Comparison of ENCODE assay signal across 29 cellular contexts in the genomic region with DNA sequence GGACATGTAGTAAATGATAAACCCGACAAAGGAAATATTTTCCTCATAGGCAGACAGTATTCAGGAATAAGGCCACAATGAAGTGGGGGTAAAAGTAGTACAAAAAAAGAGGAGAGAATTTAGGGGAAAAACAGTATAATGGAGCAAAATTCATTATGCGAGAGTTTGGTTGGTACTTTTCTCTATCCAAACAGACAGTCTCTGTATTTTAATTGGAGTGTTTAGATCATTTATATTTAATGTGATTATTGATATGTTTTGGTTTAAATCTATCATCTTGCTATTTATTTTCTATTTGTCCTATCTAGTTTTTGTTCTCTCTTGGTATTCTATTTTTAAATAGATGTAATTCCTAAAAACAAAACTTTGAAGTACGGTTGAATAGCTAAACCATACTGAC.
"Had no signal": no experiment of that assay in that cellular context is flagged by ENCODE, and none has a peak within 500 bp of the region (broad histone marks: within the 10 kb centered on the region; RNA-seq: fewer than 3 reads in every experiment).

No MANE protein-coding gene starts in this region.

- ATAC-seq: stimulated activated effector memory CD8-positive, alpha-beta T cell treated with anti-CD3 and anti-CD28 coated beads, Interleukin-12 subunit alpha, Interleukin-12 subunit beta, amount 100 ng/mL, for 72 hours; stimulated activated memory B cell treated with anti-CD40 and anti-IgM and Interleukin-4, amounts not matched to agents 10 μg/mL and 1 μg/mL and 100 μg/mL, for 72 hours; stimulated activated naive B cell treated with anti-CD40 and anti-IgM and Interleukin-4, amounts not matched to agents 10 μg/mL and 1 μg/mL and 100 μg/mL, for 72 hours; stimulated activated naive CD8-positive, alpha-beta T cell treated with anti-CD3 and anti-CD28 coated beads, Interleukin-15, amount 100 ng/mL, for 72 hours; stimulated activated naive CD8-positive, alpha-beta T cell treated with anti-CD3 and anti-CD28 coated beads, Interleukin-15, Interleukin-2, amounts not matched to agents 100 U/mL and 50 U/mL, for 24 hours; upper lobe of right lung had no signal

- H3K27ac Mint-ChIP-seq: stimulated activated effector memory CD8-positive, alpha-beta T cell treated with anti-CD3 and anti-CD28 coated beads, Interleukin-12 subunit alpha, Interleukin-12 subunit beta, amount 100 ng/mL, for 72 hours; stimulated activated memory B cell treated with anti-CD40 and anti-IgM and Interleukin-4, amounts not matched to agents 10 μg/mL and 1 μg/mL and 100 μg/mL, for 72 hours; stimulated activated naive B cell treated with anti-CD40 and anti-IgM and Interleukin-4, amounts not matched to agents 10 μg/mL and 1 μg/mL and 100 μg/mL, for 72 hours; stimulated activated naive CD8-positive, alpha-beta T cell treated with anti-CD3 and anti-CD28 coated beads, Interleukin-15, amount 100 ng/mL, for 72 hours; stimulated activated naive CD8-positive, alpha-beta T cell treated with anti-CD3 and anti-CD28 coated beads, Interleukin-15, Interleukin-2, amounts not matched to agents 100 ng/mL and 50 ng/mL, for 24 hours; type B pancreatic cell had no signal

- FAIRE-seq: urothelium cell line had no signal

- DNase-seq: stimulated activated CD4-positive, alpha-beta T cell treated with anti-CD3 and anti-CD28 coated beads, Interleukin-2, amount 100 ng/mL, for 48 hours; stimulated activated CD4-positive, alpha-beta T cell treated with anti-CD3 and anti-CD28 coated beads, Interleukin-4, amount 100 ng/mL, for 1 hour; stimulated activated CD4-positive, alpha-beta T cell treated with anti-CD3 and anti-CD28 coated beads, Interleukin-4, amount 100 ng/mL, for 24 hours; stimulated activated CD4-positive, alpha-beta T cell treated with anti-CD3 and anti-CD28 coated beads, Interleukin-4, amount 100 ng/mL, for 4 hours; stimulated activated CD8-positive, alpha-beta memory T cell treated with anti-CD3 and anti-CD28 coated beads, Interleukin-4, amount 100 ng/mL, for 48 hours; stimulated activated naive B cell treated with anti-CD40 and anti-IgM and Interleukin-4, amounts not matched to agents 10 μg/mL and 1 μg/mL and 100 μg/mL, for 72 hours; stimulated activated naive CD4-positive, alpha-beta T cell; stimulated activated naive CD4-positive, alpha-beta T cell treated with Interleukin-2 at 50 U/mL for 16 hours; stimulated activated naive CD8-positive, alpha-beta T cell treated with anti-CD3 and anti-CD28 coated beads, Interleukin-15, amount 100 ng/mL, for 72 hours; stimulated activated naive CD8-positive, alpha-beta T cell treated with anti-CD3 and anti-CD28 coated beads, Interleukin-15, Interleukin-2, amounts not matched to agents 100 U/mL and 50 U/mL, for 24 hours; stomach; substantia nigra; testis; thyroid gland; tibial artery; transverse colon; trophoblast cell; upper lobe of left lung; upper lobe of right lung; uterus had no signal

- H3K27me3 ChIP-seq: stomach, suprapubic skin, testis, thyroid gland, tibial artery, tibial nerve, transverse colon, upper lobe of left lung, upper lobe of right lung, uterus, vagina had no signal

- H3K36me3 Mint-ChIP-seq: stimulated activated effector memory CD8-positive, alpha-beta T cell treated with anti-CD3 and anti-CD28 coated beads, Interleukin-12 subunit alpha, Interleukin-12 subunit beta, amount 100 ng/mL, for 72 hours; stimulated activated memory B cell treated with anti-CD40 and anti-IgM and Interleukin-4, amounts not matched to agents 10 μg/mL and 1 μg/mL and 100 μg/mL, for 72 hours; stimulated activated naive B cell treated with anti-CD40 and anti-IgM and Interleukin-4, amounts not matched to agents 10 μg/mL and 1 μg/mL and 100 μg/mL, for 72 hours; type B pancreatic cell had no signal

- H3K4me1 Mint-ChIP-seq: stimulated activated effector memory CD8-positive, alpha-beta T cell treated with anti-CD3 and anti-CD28 coated beads, Interleukin-12 subunit alpha, Interleukin-12 subunit beta, amount 100 ng/mL, for 72 hours; stimulated activated memory B cell treated with anti-CD40 and anti-IgM and Interleukin-4, amounts not matched to agents 10 μg/mL and 1 μg/mL and 100 μg/mL, for 72 hours; stimulated activated naive B cell treated with anti-CD40 and anti-IgM and Interleukin-4, amounts not matched to agents 10 μg/mL and 1 μg/mL and 100 μg/mL, for 72 hours; stimulated activated naive CD8-positive, alpha-beta T cell treated with anti-CD3 and anti-CD28 coated beads, Interleukin-15, amount 100 ng/mL, for 72 hours had no signal

- H3K27ac ChIP-seq: stomach, suprapubic skin, testis, thoracic aorta, thyroid gland, tibial artery, tibial nerve, transverse colon, upper lobe of left lung, upper lobe of right lung, uterus, vagina had no signal

- H3K4me3 Mint-ChIP-seq: stimulated activated effector memory CD8-positive, alpha-beta T cell treated with anti-CD3 and anti-CD28 coated beads, Interleukin-12 subunit alpha, Interleukin-12 subunit beta, amount 100 ng/mL, for 72 hours; stimulated activated memory B cell treated with anti-CD40 and anti-IgM and Interleukin-4, amounts not matched to agents 10 μg/mL and 1 μg/mL and 100 μg/mL, for 72 hours; stimulated activated naive B cell treated with anti-CD40 and anti-IgM and Interleukin-4, amounts not matched to agents 10 μg/mL and 1 μg/mL and 100 μg/mL, for 72 hours; stimulated activated naive CD8-positive, alpha-beta T cell treated with anti-CD3 and anti-CD28 coated beads, Interleukin-15, amount 100 ng/mL, for 72 hours; stimulated activated naive CD8-positive, alpha-beta T cell treated with anti-CD3 and anti-CD28 coated beads, Interleukin-15, Interleukin-2, amounts not matched to agents 100 ng/mL and 50 ng/mL, for 24 hours; type B pancreatic cell had no signal

- H3K4me3 ChIP-seq: stomach, suprapubic skin, testis, thoracic aorta, thyroid gland, tibial artery, tibial nerve, transverse colon, upper lobe of left lung, upper lobe of right lung, uterus, vagina had no signal

- H3K27me3 Mint-ChIP-seq: stimulated activated memory B cell treated with anti-CD40 and anti-IgM and Interleukin-4, amounts not matched to agents 10 μg/mL and 1 μg/mL and 100 μg/mL, for 72 hours; stimulated activated naive CD8-positive, alpha-beta T cell treated with anti-CD3 and anti-CD28 coated beads, Interleukin-15, amount 100 ng/mL, for 72 hours had no signal

- H3K36me3 ChIP-seq: stomach, suprapubic skin, thoracic aorta, thyroid gland, tibial nerve, transverse colon, upper lobe of left lung, upper lobe of right lung, uterus, vagina had no signal

- H3K4me1 ChIP-seq: stomach, suprapubic skin, testis, thyroid gland, tibial artery, tibial nerve, transverse colon, upper lobe of left lung, upper lobe of right lung, uterus, vagina had no signal

- H3K9me3 ChIP-seq: suprapubic skin, testis, thyroid gland, transverse colon, uterus, vagina had no signal
